In genomic region chr10:89352802-89353201, GRCh38 we compare ENCODE assay signal across 1 cellular context.
TF ChIP-seq lines count a peak whose summit lies in the region.

No MANE protein-coding gene starts in this region.

TF ChIP-seq in A549, 52 proteins besides CTCF, POLR2A, EP300 and RAD21 (continued from another document):
- peak; percentile 1 for TF ChIP-seq MAFK (IDR thresholded peaks at IDR 0.05; ENCODE audit: partially characterized antibody)
